Comparison of ENCODE assay signal across 14 cellular contexts in genomic region chr3:34948431-34948971, GRCh38.
"Had no signal": no experiment of that assay in that cellular context is flagged by ENCODE, and none has a peak within 500 bp of the region (broad histone marks: within the 10 kb centered on the region; RNA-seq: fewer than 3 reads in every experiment).

No MANE protein-coding gene starts in this region.

- H3K36me3 ChIP-seq: cardiac muscle cell, suprapubic skin, upper lobe of left lung had no signal

- ATAC-seq: sciatic nerve; stimulated activated naive CD8-positive, alpha-beta T cell treated with anti-CD3 and anti-CD28 coated beads, Interleukin-15, Interleukin-2, amounts not matched to agents 100 U/mL and 50 U/mL, for 24 hours; T-helper 17 cell had no signal

- H3K4me3 ChIP-seq: cardiac muscle cell, suprapubic skin, upper lobe of left lung had no signal

- DNase-seq: activated B cell treated with CpG ODN at 0.5 μM for 24 hours; activated CD4-positive, alpha-beta T cell treated with anti-CD3 and anti-CD28 coated beads, Interleukin-2, amount 10 ng/mL, durations not matched to agents 24 days and 14 days; activated naive CD4-positive, alpha-beta T cell treated with Interleukin-2 at 50 U/mL for 16 hours; cortex of kidney; effector memory CD4-positive, alpha-beta T cell; hippocampal formation; stimulated activated CD4-positive, alpha-beta T cell treated with anti-CD3 and anti-CD28 coated beads, Interleukin-12 subunit alpha, Interleukin-12 subunit beta, amount 100 ng/mL, for 4 hours; stimulated activated naive CD8-positive, alpha-beta T cell treated with anti-CD3 and anti-CD28 coated beads, Interleukin-15, Interleukin-2, amounts not matched to agents 100 U/mL and 50 U/mL, for 24 hours; T-helper 17 cell; upper lobe of left lung had no signal

- H3K27me3 ChIP-seq: cardiac muscle cell, suprapubic skin, upper lobe of left lung had no signal

- H3K27ac ChIP-seq: cardiac muscle cell, epithelial cell of prostate, suprapubic skin, upper lobe of left lung had no signal

- H3K4me1 ChIP-seq: suprapubic skin, upper lobe of left lung had no signal

- H3K9me3 ChIP-seq: suprapubic skin had no signal
